ENCODE assay signal across 24 cellular contexts in the genomic region with DNA sequence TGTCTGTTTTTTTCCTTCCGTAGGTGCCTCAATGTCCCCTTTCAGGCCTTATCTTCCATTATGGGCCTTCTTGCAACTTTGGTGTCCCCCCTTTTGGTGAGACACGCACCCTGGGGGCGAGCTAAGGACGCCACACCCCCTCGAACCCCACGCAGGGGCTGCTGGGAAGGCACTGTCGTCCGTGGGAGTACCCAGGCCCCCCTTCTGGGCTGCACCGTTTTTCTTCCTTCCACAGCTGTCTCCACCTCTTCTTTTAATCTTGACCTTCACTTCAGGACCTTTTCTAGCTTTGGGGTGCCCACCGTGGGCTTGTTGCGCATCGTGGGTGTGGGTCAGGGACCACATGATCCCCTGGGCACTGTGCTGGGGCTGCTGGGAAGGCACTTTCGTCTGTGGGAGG.
DNase-seq lines count a peak whose midpoint lies in the region; ATAC-seq, FAIRE-seq and TF ChIP-seq lines count a peak whose summit lies in the region.
"Had no signal": no experiment of that assay in that cellular context is flagged by ENCODE, and none has a peak within 500 bp of the region (broad histone marks: within the 10 kb centered on the region; RNA-seq: fewer than 3 reads in every experiment).

No MANE protein-coding gene starts in this region.

- no peak for TF ChIP-seq POLR2A in right lobe of liver (IDR thresholded peaks at IDR 0.05)
- TF ChIP-seq POLR2A in HepG2 (IDR thresholded peaks at IDR 0.05; ENCODE audit: insufficient read depth in 1 of 2, low read depth in 2 of 2, low read length in 2 of 2): no peak

- FAIRE-seq in HepG2 (lab: Jason Lieb, UNC): no peak
- FAIRE-seq: D721Med, GM18507 had no signal

- no peaks in the 10 kb centered on the region for H4K20me1 ChIP-seq in HepG2 (ENCODE audit: insufficient read depth, low read length)
- H4K20me1 ChIP-seq: BLaER1 had no signal

- no peak for ATAC-seq in right lobe of liver
- no peak for ATAC-seq in HepG2
- ATAC-seq in left lobe of liver: no peak
- no peak for ATAC-seq in upper lobe of right lung
- ATAC-seq: GM23338 had no signal

- DNase-seq in activated effector memory CD4-positive, alpha-beta T cell treated with anti-CD3 and anti-CD28 coated beads, Interleukin-2, amount 50 U/mL, for 16 hours: peak; percentile 19
- DNase-seq in activated effector memory CD4-positive, alpha-beta T cell treated with Interleukin-2 at 50 U/mL for 16 hours: no peak
- DNase-seq in right lobe of liver (peak in 2 of 3 donors; percentile 10 to 21), HepG2 (ENCODE audit: low spot score) (no peak), left lobe of liver (ENCODE audit: low spot score) (peak; percentile 18), upper lobe of right lung (peak; percentile 57), mucosa of gallbladder (ENCODE audit: low spot score) (no peak), NCI-H1436 treated with DMSO at 0.1 percent for 48 hours (lab: John Stamatoyannopoulos, UW) (no peak)
- DNase-seq: HFFc6, KBM-7, MV-4-11, NCI-H1105, NCI-H146, NCI-H1930, NCI-H2107, NCI-H446, NCI-H524 treated with DMSO at 0.1 percent for 48 hours, PC-9, SHP77 treated with DMSO at 0.1 percent for 48 hours had no signal

- WGBS in right lobe of liver (ENCODE audit: insufficient coverage, low coverage, low lambda C conversion rate, missing lambda C conversion rate): 67% methylated on average over 11 of the region's 13 CpGs
- 21% methylated on average over 13 of the region's 13 CpGs for WGBS in HepG2 (ENCODE audit: low lambda C conversion rate)

- TF ChIP-seq CTCF in right lobe of liver (IDR thresholded peaks at IDR 0.05): no peak
- TF ChIP-seq CTCF in HepG2 (CRISPR knock-in tag; IDR thresholded peaks at IDR 0.05): no peak
- TF ChIP-seq CTCF in upper lobe of right lung (IDR thresholded peaks at IDR 0.05): no peak

- intact Hi-C loops in right lobe of liver (cut with DNase I): no loop called here
- intact Hi-C loops in HepG2 (cut with micrococcal nuclease; ENCODE audit: unreplicated experiment): no loop called here
- intact Hi-C loops in upper lobe of right lung (cut with DNase I): no loop called here

- CTCF ChIA-PET in HepG2 (lab: Yijun Ruan, JAX; ENCODE audit: low intra/inter-chr PET ratio, low total read pairs): interaction anchor here (1.3 kb wide), 1 partner anchor 171 kb away, joined by 5 read pairs; no protein-coding TSS in a partner anchor

- in situ Hi-C loops in HepG2 (cut with HindIII; ENCODE audit: extremely low pct_ligation_motif_present, low pct_unique_long_range_greater_than_20kb): no loop called here

- H3K79me2 ChIP-seq in HepG2 (ENCODE audit: insufficient read depth, low read length): no peaks in the 10 kb centered on the region

- no peak overlapping the region for H3K4me2 ChIP-seq in HepG2 (ENCODE audit: low read depth, low read length)
- H3K4me2 ChIP-seq: BLaER1, GM23338 had no signal

- H3K36me3 ChIP-seq in right lobe of liver (no peaks in the 10 kb centered on the region), HepG2 (replicated peaks in 1 of 2; ENCODE audit: control insufficient read depth in 1 of 2, insufficient read depth in 2 of 2, low read length in 2 of 2) (no peaks in the 10 kb centered on the region), upper lobe of right lung (no peaks in the 10 kb centered on the region)
- H3K36me3 ChIP-seq: BLaER1, HAP-1 had no signal

- POLR2A ChIA-PET in HepG2 (lab: Yijun Ruan, JAX): no interaction called here

- TF ChIP-seq RAD21 in HepG2 (CRISPR knock-in tag; IDR thresholded peaks at IDR 0.05): no peak

- no peak for TF ChIP-seq EP300 in HepG2 (IDR thresholded peaks at IDR 0.05; ENCODE audit: low read depth in 2 of 2, low read length in 2 of 2)
- TF ChIP-seq EP300 in HepG2 (CRISPR knock-in tag; IDR thresholded peaks at IDR 0.05; ENCODE audit: borderline replicate concordance): no peak

- H3K27ac ChIP-seq in right lobe of liver (no peak overlapping the region), HepG2 (ENCODE audit: extremely low read length, insufficient read depth, low read length) (no peak overlapping the region), upper lobe of right lung (no peak overlapping the region)
- H3K27ac ChIP-seq: BLaER1, PC-9 had no signal

- H3K27me3 ChIP-seq in right lobe of liver: no peaks in the 10 kb centered on the region
- H3K27me3 ChIP-seq in HepG2 (ENCODE audit: control insufficient read depth in 1 of 2, insufficient read depth in 2 of 2, low read length in 2 of 2): peaks cover 4 to 36% of the 10 kb centered on the region in 2 experiments; a peak in 2 of 5 replicates
- no peaks in the 10 kb centered on the region for H3K27me3 ChIP-seq in upper lobe of right lung
- H3K27me3 ChIP-seq: BLaER1 had no signal

- H2AFZ ChIP-seq in HepG2 (ENCODE audit: low read length): no peak overlapping the region
- H2AFZ ChIP-seq: GM23338, PC-9 had no signal

- H3K4me3 ChIP-seq in right lobe of liver (no peak overlapping the region), HepG2 (replicated peaks in 1 of 3; ENCODE audit: insufficient read depth in 1 of 3, low read depth in 2 of 3, low read length in 3 of 3) (no peak overlapping the region), upper lobe of right lung (no peak overlapping the region)
- H3K4me3 ChIP-seq: BLaER1, GM23338, HAP-1, PC-9 had no signal

- H3K4me1 ChIP-seq in right lobe of liver (no peaks in the 10 kb centered on the region), HepG2 (ENCODE audit: insufficient read depth, low read length) (no peaks in the 10 kb centered on the region), upper lobe of right lung (no peaks in the 10 kb centered on the region)
- H3K4me1 ChIP-seq: BLaER1, HAP-1 had no signal

- BruUV-seq in HepG2 (replicated peaks; lab: Mats Ljungman, UMichigan): no TSS peak

- H3K9ac ChIP-seq in HepG2 (ENCODE audit: insufficient read depth, low read depth, low read length): no peak overlapping the region
- H3K9ac ChIP-seq: BLaER1 had no signal

- H3K9me3 ChIP-seq in right lobe of liver (no peaks in the 10 kb centered on the region), HepG2 (ENCODE audit: low read length) (no peaks in the 10 kb centered on the region), upper lobe of right lung (no peaks in the 10 kb centered on the region)
- H3K9me3 ChIP-seq: HAP-1 had no signal

TF ChIP-seq in HepG2, 621 proteins besides CTCF, POLR2A, EP300 and RAD21:
- no peak for TF ChIP-seq ZNF567 (CRISPR knock-in tag; IDR thresholded peaks at IDR 0.05; ENCODE audit: borderline replicate concordance)
- TF ChIP-seq REL (CRISPR knock-in tag; conservative IDR thresholded peaks at IDR 0.05): no peak
- TF ChIP-seq, protein P1, sequence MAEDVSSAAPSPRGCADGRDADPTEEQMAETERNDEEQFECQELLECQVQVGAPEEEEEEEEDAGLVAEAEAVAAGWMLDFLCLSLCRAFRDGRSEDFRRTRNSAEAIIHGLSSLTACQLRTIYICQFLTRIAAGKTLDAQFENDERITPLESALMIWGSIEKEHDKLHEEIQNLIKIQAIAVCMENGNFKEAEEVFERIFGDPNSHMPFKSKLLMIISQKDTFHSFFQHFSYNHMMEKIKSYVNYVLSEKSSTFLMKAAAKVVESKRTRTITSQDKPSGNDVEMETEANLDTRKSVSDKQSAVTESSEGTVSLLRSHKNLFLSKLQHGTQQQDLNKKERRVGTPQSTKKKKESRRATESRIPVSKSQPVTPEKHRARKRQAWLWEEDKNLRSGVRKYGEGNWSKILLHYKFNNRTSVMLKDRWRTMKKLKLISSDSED (CRISPR knock-in tag; IDR thresholded peaks at IDR 0.05): no peak
- TF ChIP-seq, protein P2, sequence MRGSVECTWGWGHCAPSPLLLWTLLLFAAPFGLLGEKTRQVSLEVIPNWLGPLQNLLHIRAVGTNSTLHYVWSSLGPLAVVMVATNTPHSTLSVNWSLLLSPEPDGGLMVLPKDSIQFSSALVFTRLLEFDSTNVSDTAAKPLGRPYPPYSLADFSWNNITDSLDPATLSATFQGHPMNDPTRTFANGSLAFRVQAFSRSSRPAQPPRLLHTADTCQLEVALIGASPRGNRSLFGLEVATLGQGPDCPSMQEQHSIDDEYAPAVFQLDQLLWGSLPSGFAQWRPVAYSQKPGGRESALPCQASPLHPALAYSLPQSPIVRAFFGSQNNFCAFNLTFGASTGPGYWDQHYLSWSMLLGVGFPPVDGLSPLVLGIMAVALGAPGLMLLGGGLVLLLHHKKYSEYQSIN (CRISPR knock-in tag; IDR thresholded peaks at IDR 0.05; ENCODE audit: borderline replicate concordance): no peak
- TF ChIP-seq ZNF335 (CRISPR knock-in tag; IDR thresholded peaks at IDR 0.05): no peak
- TF ChIP-seq, protein P3, sequence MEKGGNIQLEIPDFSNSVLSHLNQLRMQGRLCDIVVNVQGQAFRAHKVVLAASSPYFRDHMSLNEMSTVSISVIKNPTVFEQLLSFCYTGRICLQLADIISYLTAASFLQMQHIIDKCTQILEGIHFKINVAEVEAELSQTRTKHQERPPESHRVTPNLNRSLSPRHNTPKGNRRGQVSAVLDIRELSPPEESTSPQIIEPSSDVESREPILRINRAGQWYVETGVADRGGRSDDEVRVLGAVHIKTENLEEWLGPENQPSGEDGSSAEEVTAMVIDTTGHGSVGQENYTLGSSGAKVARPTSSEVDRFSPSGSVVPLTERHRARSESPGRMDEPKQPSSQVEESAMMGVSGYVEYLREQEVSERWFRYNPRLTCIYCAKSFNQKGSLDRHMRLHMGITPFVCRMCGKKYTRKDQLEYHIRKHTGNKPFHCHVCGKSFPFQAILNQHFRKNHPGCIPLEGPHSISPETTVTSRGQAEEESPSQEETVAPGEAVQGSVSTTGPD (CRISPR knock-in tag; IDR thresholded peaks at IDR 0.05): no peak
- TF ChIP-seq ZNF7 (CRISPR knock-in tag; IDR thresholded peaks at IDR 0.05): no peak
- no peak for TF ChIP-seq ZC3H13 (CRISPR knock-in tag; IDR thresholded peaks at IDR 0.05)
- no peak for TF ChIP-seq ZNF891 (CRISPR knock-in tag; IDR thresholded peaks at IDR 0.05)
- TF ChIP-seq SP2 (CRISPR knock-in tag; IDR thresholded peaks at IDR 0.05): no peak
- TF ChIP-seq ZNF839 (CRISPR knock-in tag; IDR thresholded peaks at IDR 0.05; ENCODE audit: borderline replicate concordance): no peak
- TF ChIP-seq, protein P4, sequence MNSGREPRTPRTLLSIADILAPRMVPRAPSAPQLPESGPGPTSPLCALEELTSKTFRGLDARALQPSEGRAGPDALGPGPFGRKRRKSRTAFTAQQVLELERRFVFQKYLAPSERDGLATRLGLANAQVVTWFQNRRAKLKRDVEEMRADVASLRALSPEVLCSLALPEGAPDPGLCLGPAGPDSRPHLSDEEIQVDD (CRISPR knock-in tag; IDR thresholded peaks at IDR 0.05; ENCODE audit: borderline replicate concordance): no peak
- no peak for TF ChIP-seq NFIB (CRISPR knock-in tag; IDR thresholded peaks at IDR 0.05; ENCODE audit: borderline replicate concordance)
- no peak for TF ChIP-seq ELF3 (CRISPR knock-in tag; IDR thresholded peaks at IDR 0.05)
- TF ChIP-seq DNMT1 (CRISPR knock-in tag; IDR thresholded peaks at IDR 0.05): no peak

Comparison
In these comparisons a context has a peak if more than half of its experiments do, and no peak if none do; other contexts are left out.
1. DNase-seq: peak in activated effector memory CD4-positive, alpha-beta T cell treated with anti-CD3 and anti-CD28 coated beads, Interleukin-2, amount 50 U/mL, for 16 hours (single experiment), right lobe of liver (2 of 3), left lobe of liver (single experiment) and upper lobe of right lung (single experiment); none in activated effector memory CD4-positive, alpha-beta T cell treated with Interleukin-2 at 50 U/mL for 16 hours (single experiment), HepG2 (single experiment), mucosa of gallbladder (single experiment) and NCI-H1436 treated with DMSO at 0.1 percent for 48 hours (single experiment).